Comparison of ENCODE assay signal across 14 cellular contexts in genomic region chr4:114601304-114602052, GRCh38. TPM values are rescaled to one million over a fixed set of nuclear protein-coding genes. Genes with fewer than 3 reads are reported as not detected.
DNase-seq lines count a peak whose midpoint lies in the region; ATAC-seq and TF ChIP-seq lines count a peak whose summit lies in the region.
"Had no signal": no experiment of that assay in that cellular context is flagged by ENCODE, and none has a peak within 500 bp of the region (broad histone marks: within the 10 kb centered on the region; RNA-seq: fewer than 3 reads in every experiment).

No MANE protein-coding gene starts in this region.

- intact Hi-C loops in CD4-positive, alpha-beta T cell (cut with DNase I, micrococcal nuclease) = no loop called here

- no peak overlapping the region for H3K4me3 Mint-ChIP-seq in CD4-positive, alpha-beta T cell
- H3K4me3 Mint-ChIP-seq: activated naive CD4-positive, alpha-beta T cell treated with anti-CD3 and anti-CD28 coated beads, Interleukin-2, amount 10 ng/mL, durations not matched to agents 7 days and 5 days had no signal

- ATAC-seq in GM18517 (IDR thresholded peaks at IDR 0.05; ENCODE audit: unreplicated experiment) (peak; percentile 39), GM21737 (IDR thresholded peaks at IDR 0.05; ENCODE audit: unreplicated experiment) (peak; percentile 24), HG03558 (IDR thresholded peaks at IDR 0.05; ENCODE audit: extremely low read depth, unreplicated experiment) (peak; percentile 20), esophagus mucosa (no peak)
- ATAC-seq in stimulated activated naive CD8-positive, alpha-beta T cell treated with anti-CD3 and anti-CD28 coated beads, Interleukin-15, Interleukin-2, amounts not matched to agents 100 U/mL and 50 U/mL, for 24 hours = no peak
- ATAC-seq in CD4-positive, alpha-beta T cell (ENCODE audit: poor library complexity) = no peak

- no peaks in the 10 kb centered on the region for H3K9me3 Mint-ChIP-seq in CD4-positive, alpha-beta T cell
- H3K9me3 Mint-ChIP-seq: activated naive CD4-positive, alpha-beta T cell treated with anti-CD3 and anti-CD28 coated beads, Interleukin-2, amount 10 ng/mL, durations not matched to agents 7 days and 5 days had no signal

- TF ChIP-seq CTCF in CD4-positive, alpha-beta T cell (IDR thresholded peaks at IDR 0.05) = no peak

- DNase-seq in stimulated activated naive CD8-positive, alpha-beta T cell treated with anti-CD3 and anti-CD28 coated beads, Interleukin-15, Interleukin-2, amounts not matched to agents 100 U/mL and 50 U/mL, for 24 hours = no peak
- DNase-seq in CD4-positive, alpha-beta T cell = no peak
- no peak for DNase-seq in NCI-H2227 treated with DMSO at 0.1 percent for 48 hours (lab: John Stamatoyannopoulos, UW)
- DNase-seq: activated naive CD4-positive, alpha-beta T cell treated with anti-CD3 and anti-CD28 coated beads, Interleukin-2, amount 10 ng/mL, durations not matched to agents 7 days and 5 days; COR-L47; effector CD8-positive, alpha-beta T cell; IMR-90; kidney glomerular epithelial cell; NCI-H524 treated with DMSO at 0.1 percent for 48 hours had no signal

- peaks cover 10% of the 10 kb centered on the region for H3K27me3 Mint-ChIP-seq in CD4-positive, alpha-beta T cell

- peaks cover 6% of the 10 kb centered on the region for H3K27me3 ChIP-seq in layer of hippocampus (ENCODE audit: control insufficient read depth, insufficient read depth, low read length)
- peaks cover 28% of the 10 kb centered on the region for H3K27me3 ChIP-seq in CD4-positive, alpha-beta T cell (ENCODE audit: control insufficient read depth, insufficient read depth, low read length)

- no peak overlapping the region for H3K27ac Mint-ChIP-seq in CD4-positive, alpha-beta T cell
- H3K27ac Mint-ChIP-seq: activated naive CD4-positive, alpha-beta T cell treated with anti-CD3 and anti-CD28 coated beads, Interleukin-2, amount 10 ng/mL, durations not matched to agents 7 days and 5 days had no signal

- CTCF ChIA-PET in CD4-positive, alpha-beta T cell (lab: Charles Lee) = no interaction called here

- H3K36me3 Mint-ChIP-seq in CD4-positive, alpha-beta T cell (ENCODE audit: low read depth) = no peaks in the 10 kb centered on the region
- H3K36me3 Mint-ChIP-seq: activated naive CD4-positive, alpha-beta T cell treated with anti-CD3 and anti-CD28 coated beads, Interleukin-2, amount 10 ng/mL, durations not matched to agents 7 days and 5 days had no signal

- no peaks in the 10 kb centered on the region for H3K9me3 ChIP-seq in CD4-positive, alpha-beta T cell (ENCODE audit: control insufficient read depth, low read length)

- POLR2A ChIA-PET in CD4-positive, alpha-beta T cell (lab: Charles Lee) = no interaction called here

- H3K27ac ChIP-seq in layer of hippocampus (ENCODE audit: low read depth, low read length) = peak overlapping the region; percentile 93
- no peak overlapping the region for H3K27ac ChIP-seq in CD4-positive, alpha-beta T cell (ENCODE audit: low read depth, low read length)

- peaks cover 11% of the 10 kb centered on the region for H3K4me1 Mint-ChIP-seq in CD4-positive, alpha-beta T cell (ENCODE audit: low read depth)

RNA-seq across cellular contexts. Expression of gene UGT8, which starts 2.9 kb away (rescaled TPM):
- total RNA-seq in CD4-positive, alpha-beta T cell = under 1 TPM in 1 of 2 experiments, not detected in 1; 0.11 TPM
- total RNA-seq in esophagus mucosa = 1.1 TPM
- total RNA-seq: IMR-90 had no signal

Comparison
In these comparisons a context has a peak if more than half of its experiments do, and no peak if none do; other contexts are left out.
1. ATAC-seq: peak in GM18517 (single experiment), GM21737 (single experiment) and HG03558 (single experiment); none in stimulated activated naive CD8-positive, alpha-beta T cell treated with anti-CD3 and anti-CD28 coated beads, Interleukin-15, Interleukin-2, amounts not matched to agents 100 U/mL and 50 U/mL, for 24 hours (single experiment), CD4-positive, alpha-beta T cell (single experiment) and esophagus mucosa (single experiment).